In the genomic region with DNA sequence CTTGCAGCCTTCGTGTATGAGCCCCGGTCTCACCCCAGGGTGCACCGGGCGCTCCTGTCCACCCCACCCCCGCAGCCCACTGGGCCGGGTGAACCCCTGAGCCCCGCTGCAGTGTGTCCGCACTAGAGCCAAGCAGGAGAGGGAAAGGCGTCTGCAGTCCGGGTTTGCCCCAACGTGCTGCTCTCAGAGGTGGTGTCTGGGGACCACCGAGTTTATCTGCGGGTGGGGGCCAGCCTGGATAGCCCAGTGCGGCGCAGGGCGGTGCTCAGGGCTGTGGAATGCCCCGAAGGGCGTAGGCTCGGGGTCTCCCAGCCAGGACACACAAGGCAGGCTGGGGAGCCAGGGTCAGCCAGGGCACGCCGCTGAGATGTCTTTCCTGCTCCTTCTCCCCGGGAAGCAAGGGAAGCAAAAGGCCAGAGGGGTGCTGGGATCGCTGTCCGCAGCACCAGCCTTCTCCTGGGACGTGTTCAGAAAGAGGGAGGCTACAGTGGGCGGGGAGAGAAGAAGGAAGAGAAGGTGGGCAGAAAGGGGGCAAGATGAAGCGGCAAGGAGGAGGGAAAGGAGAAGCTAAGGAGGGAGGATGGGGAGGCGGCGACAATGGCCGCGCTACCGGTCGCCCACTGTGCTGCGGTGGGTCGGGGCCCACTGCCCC, we compare ENCODE assay signal across 8 cellular contexts.
DNase-seq lines count a peak whose midpoint lies in the region; ATAC-seq lines count a peak whose summit lies in the region.

No MANE protein-coding gene starts in this region.

- H3K36me3 Mint-ChIP-seq in T-helper 2 cell treated with Interferon-gamma antibody and Interleukin-4, amounts not matched to agents 5 μg/mL and 100 μg/mL, for 36 hours (ENCODE audit: low read depth), result no peaks in the 10 kb centered on the region
- peaks cover 7% of the 10 kb centered on the region for H3K36me3 Mint-ChIP-seq in stimulated activated effector memory CD8-positive, alpha-beta T cell treated with anti-CD3 and anti-CD28 coated beads, Interleukin-12 subunit alpha, Interleukin-12 subunit beta, amount 100 ng/mL, for 72 hours

- peak overlapping the region; percentile 81 for H3K4me3 Mint-ChIP-seq in T-helper 2 cell treated with Interferon-gamma antibody and Interleukin-4, amounts not matched to agents 5 μg/mL and 100 μg/mL, for 36 hours
- H3K4me3 Mint-ChIP-seq in stimulated activated effector memory CD8-positive, alpha-beta T cell treated with anti-CD3 and anti-CD28 coated beads, Interleukin-12 subunit alpha, Interleukin-12 subunit beta, amount 100 ng/mL, for 72 hours, result peak overlapping the region; percentile 80

- H3K4me3 ChIP-seq in iPS-18c (ENCODE audit: insufficient read depth, low read depth, low read length), result peak overlapping the region; percentile 69

- H3K27me3 Mint-ChIP-seq in T-helper 2 cell treated with Interferon-gamma antibody and Interleukin-4, amounts not matched to agents 5 μg/mL and 100 μg/mL, for 36 hours (ENCODE audit: low read depth), result peaks cover 12% of the 10 kb centered on the region

- no peaks in the 10 kb centered on the region for H3K9me3 Mint-ChIP-seq in T-helper 2 cell treated with Interferon-gamma antibody and Interleukin-4, amounts not matched to agents 5 μg/mL and 100 μg/mL, for 36 hours
- H3K9me3 Mint-ChIP-seq in stimulated activated effector memory CD8-positive, alpha-beta T cell treated with anti-CD3 and anti-CD28 coated beads, Interleukin-12 subunit alpha, Interleukin-12 subunit beta, amount 100 ng/mL, for 72 hours, result no peaks in the 10 kb centered on the region

- no peak for DNase-seq in T-helper 2 cell treated with Interferon-gamma antibody and Interleukin-4, amounts not matched to agents 5 μg/mL and 100 μg/mL, for 36 hours (ENCODE audit: low spot score)
- DNase-seq in T-helper 2 cell (no peak), amniotic epithelial cell (ENCODE audit: low read depth) (peak; percentile 31), DMS153 treated with DMSO at 0.1 percent for 48 hours (lab: John Stamatoyannopoulos, UW; ENCODE audit: unreplicated experiment) (no peak), DMS79 treated with DMSO at 0.1 percent for 48 hours (lab: John Stamatoyannopoulos, UW) (no peak)
- no peak for DNase-seq in stimulated activated effector memory CD8-positive, alpha-beta T cell treated with anti-CD3 and anti-CD28 coated beads, Interleukin-12 subunit alpha, Interleukin-12 subunit beta, amount 100 ng/mL, for 72 hours (ENCODE audit: low spot score in 2 of 2)

- peaks cover 2% of the 10 kb centered on the region for H3K9me3 ChIP-seq in iPS-18c (ENCODE audit: control insufficient read depth, insufficient read depth, low read length)

- H3K4me1 Mint-ChIP-seq in T-helper 2 cell treated with Interferon-gamma antibody and Interleukin-4, amounts not matched to agents 5 μg/mL and 100 μg/mL, for 36 hours (ENCODE audit: low read depth), result peaks cover 10% of the 10 kb centered on the region
- H3K4me1 Mint-ChIP-seq in stimulated activated effector memory CD8-positive, alpha-beta T cell treated with anti-CD3 and anti-CD28 coated beads, Interleukin-12 subunit alpha, Interleukin-12 subunit beta, amount 100 ng/mL, for 72 hours, result peaks cover 19% of the 10 kb centered on the region

- no peak for ATAC-seq in stimulated activated effector memory CD8-positive, alpha-beta T cell treated with anti-CD3 and anti-CD28 coated beads, Interleukin-12 subunit alpha, Interleukin-12 subunit beta, amount 100 ng/mL, for 72 hours
- no peak for ATAC-seq in GM21526 (IDR thresholded peaks at IDR 0.05; ENCODE audit: low FRiP score, unreplicated experiment)

- peak overlapping the region; percentile 51 for H3K27ac Mint-ChIP-seq in T-helper 2 cell treated with Interferon-gamma antibody and Interleukin-4, amounts not matched to agents 5 μg/mL and 100 μg/mL, for 36 hours
- peak overlapping the region; percentile 91 for H3K27ac Mint-ChIP-seq in stimulated activated effector memory CD8-positive, alpha-beta T cell treated with anti-CD3 and anti-CD28 coated beads, Interleukin-12 subunit alpha, Interleukin-12 subunit beta, amount 100 ng/mL, for 72 hours
